1 cellular context compared by ENCODE assay signal in genomic region chr16:71287454-71287853, GRCh38.
TF ChIP-seq lines count a peak whose summit lies in the region.

No MANE protein-coding gene starts in this region.

TF ChIP-seq in GM23338, 12 proteins besides CTCF, POLR2A, EP300 and RAD21 (continued from another document):
- TF ChIP-seq, protein P1, sequence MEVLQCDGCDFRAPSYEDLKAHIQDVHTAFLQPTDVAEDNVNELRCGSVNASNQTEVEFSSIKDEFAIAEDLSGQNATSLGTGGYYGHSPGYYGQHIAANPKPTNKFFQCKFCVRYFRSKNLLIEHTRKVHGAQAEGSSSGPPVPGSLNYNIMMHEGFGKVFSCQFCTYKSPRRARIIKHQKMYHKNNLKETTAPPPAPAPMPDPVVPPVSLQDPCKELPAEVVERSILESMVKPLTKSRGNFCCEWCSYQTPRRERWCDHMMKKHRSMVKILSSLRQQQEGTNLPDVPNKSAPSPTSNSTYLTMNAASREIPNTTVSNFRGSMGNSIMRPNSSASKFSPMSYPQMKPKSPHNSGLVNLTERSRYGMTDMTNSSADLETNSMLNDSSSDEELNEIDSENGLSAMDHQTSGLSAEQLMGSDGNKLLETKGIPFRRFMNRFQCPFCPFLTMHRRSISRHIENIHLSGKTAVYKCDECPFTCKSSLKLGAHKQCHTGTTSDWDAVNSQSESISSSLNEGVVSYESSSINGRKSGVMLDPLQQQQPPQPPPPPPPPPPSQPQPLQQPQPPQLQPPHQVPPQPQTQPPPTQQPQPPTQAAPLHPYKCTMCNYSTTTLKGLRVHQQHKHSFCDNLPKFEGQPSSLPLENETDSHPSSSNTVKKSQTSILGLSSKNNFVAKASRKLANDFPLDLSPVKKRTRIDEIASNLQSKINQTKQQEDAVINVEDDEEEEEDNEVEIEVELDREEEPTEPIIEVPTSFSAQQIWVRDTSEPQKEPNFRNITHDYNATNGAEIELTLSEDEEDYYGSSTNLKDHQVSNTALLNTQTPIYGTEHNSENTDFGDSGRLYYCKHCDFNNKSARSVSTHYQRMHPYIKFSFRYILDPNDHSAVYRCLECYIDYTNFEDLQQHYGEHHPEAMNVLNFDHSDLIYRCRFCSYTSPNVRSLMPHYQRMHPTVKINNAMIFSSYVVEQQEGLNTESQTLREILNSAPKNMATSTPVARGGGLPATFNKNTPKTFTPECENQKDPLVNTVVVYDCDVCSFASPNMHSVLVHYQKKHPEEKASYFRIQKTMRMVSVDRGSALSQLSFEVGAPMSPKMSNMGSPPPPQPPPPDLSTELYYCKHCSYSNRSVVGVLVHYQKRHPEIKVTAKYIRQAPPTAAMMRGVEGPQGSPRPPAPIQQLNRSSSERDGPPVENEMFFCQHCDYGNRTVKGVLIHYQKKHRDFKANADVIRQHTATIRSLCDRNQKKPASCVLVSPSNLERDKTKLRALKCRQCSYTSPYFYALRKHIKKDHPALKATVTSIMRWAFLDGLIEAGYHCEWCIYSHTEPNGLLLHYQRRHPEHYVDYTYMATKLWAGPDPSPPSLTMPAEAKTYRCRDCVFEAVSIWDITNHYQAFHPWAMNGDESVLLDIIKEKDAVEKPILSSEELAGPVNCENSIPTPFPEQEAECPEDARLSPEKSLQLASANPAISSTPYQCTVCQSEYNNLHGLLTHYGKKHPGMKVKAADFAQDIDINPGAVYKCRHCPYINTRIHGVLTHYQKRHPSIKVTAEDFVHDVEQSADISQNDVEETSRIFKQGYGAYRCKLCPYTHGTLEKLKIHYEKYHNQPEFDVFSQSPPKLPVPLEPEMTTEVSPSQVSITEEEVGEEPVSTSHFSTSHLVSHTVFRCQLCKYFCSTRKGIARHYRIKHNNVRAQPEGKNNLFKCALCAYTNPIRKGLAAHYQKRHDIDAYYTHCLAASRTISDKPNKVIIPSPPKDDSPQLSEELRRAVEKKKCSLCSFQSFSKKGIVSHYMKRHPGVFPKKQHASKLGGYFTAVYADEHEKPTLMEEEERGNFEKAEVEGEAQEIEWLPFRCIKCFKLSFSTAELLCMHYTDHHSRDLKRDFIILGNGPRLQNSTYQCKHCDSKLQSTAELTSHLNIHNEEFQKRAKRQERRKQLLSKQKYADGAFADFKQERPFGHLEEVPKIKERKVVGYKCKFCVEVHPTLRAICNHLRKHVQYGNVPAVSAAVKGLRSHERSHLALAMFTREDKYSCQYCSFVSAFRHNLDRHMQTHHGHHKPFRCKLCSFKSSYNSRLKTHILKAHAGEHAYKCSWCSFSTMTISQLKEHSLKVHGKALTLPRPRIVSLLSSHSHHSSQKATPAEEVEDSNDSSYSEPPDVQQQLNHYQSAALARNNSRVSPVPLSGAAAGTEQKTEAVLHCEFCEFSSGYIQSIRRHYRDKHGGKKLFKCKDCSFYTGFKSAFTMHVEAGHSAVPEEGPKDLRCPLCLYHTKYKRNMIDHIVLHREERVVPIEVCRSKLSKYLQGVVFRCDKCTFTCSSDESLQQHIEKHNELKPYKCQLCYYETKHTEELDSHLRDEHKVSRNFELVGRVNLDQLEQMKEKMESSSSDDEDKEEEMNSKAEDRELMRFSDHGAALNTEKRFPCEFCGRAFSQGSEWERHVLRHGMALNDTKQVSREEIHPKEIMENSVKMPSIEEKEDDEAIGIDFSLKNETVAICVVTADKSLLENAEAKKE (CRISPR knock-in tag; IDR thresholded peaks at IDR 0.05): no peak
